In genomic region chr16:8945626-8946296, GRCh38 we compare ENCODE assay signal across 1 cellular context.
A peak's percentile ranks its signal among the peaks of the same experiment; 100 is the strongest.
TF ChIP-seq lines count a peak whose summit lies in the region.

No MANE protein-coding gene starts in this region.

TF ChIP-seq in HepG2, 621 proteins besides CTCF, POLR2A, EP300 and RAD21 (continued from another document):
- TF ChIP-seq, protein P1, sequence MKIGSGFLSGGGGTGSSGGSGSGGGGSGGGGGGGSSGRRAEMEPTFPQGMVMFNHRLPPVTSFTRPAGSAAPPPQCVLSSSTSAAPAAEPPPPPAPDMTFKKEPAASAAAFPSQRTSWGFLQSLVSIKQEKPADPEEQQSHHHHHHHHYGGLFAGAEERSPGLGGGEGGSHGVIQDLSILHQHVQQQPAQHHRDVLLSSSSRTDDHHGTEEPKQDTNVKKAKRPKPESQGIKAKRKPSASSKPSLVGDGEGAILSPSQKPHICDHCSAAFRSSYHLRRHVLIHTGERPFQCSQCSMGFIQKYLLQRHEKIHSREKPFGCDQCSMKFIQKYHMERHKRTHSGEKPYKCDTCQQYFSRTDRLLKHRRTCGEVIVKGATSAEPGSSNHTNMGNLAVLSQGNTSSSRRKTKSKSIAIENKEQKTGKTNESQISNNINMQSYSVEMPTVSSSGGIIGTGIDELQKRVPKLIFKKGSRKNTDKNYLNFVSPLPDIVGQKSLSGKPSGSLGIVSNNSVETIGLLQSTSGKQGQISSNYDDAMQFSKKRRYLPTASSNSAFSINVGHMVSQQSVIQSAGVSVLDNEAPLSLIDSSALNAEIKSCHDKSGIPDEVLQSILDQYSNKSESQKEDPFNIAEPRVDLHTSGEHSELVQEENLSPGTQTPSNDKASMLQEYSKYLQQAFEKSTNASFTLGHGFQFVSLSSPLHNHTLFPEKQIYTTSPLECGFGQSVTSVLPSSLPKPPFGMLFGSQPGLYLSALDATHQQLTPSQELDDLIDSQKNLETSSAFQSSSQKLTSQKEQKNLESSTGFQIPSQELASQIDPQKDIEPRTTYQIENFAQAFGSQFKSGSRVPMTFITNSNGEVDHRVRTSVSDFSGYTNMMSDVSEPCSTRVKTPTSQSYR (CRISPR knock-in tag; IDR thresholded peaks at IDR 0.05; ENCODE audit: borderline replicate concordance), result peak; percentile 48; the same call in 1 of the 2 replicates
- TF ChIP-seq, protein P2, sequence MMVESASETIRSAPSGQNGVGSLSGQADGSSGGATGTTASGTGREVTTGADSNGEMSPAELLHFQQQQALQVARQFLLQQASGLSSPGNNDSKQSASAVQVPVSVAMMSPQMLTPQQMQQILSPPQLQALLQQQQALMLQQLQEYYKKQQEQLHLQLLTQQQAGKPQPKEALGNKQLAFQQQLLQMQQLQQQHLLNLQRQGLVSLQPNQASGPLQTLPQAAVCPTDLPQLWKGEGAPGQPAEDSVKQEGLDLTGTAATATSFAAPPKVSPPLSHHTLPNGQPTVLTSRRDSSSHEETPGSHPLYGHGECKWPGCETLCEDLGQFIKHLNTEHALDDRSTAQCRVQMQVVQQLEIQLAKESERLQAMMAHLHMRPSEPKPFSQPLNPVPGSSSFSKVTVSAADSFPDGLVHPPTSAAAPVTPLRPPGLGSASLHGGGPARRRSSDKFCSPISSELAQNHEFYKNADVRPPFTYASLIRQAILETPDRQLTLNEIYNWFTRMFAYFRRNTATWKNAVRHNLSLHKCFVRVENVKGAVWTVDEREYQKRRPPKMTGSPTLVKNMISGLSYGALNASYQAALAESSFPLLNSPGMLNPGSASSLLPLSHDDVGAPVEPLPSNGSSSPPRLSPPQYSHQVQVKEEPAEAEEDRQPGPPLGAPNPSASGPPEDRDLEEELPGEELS (CRISPR knock-in tag; IDR thresholded peaks at IDR 0.05), result 0 out of 2 replicates have a peak, but pooled peaks have one; percentile 13
- TF ChIP-seq, protein P3, sequence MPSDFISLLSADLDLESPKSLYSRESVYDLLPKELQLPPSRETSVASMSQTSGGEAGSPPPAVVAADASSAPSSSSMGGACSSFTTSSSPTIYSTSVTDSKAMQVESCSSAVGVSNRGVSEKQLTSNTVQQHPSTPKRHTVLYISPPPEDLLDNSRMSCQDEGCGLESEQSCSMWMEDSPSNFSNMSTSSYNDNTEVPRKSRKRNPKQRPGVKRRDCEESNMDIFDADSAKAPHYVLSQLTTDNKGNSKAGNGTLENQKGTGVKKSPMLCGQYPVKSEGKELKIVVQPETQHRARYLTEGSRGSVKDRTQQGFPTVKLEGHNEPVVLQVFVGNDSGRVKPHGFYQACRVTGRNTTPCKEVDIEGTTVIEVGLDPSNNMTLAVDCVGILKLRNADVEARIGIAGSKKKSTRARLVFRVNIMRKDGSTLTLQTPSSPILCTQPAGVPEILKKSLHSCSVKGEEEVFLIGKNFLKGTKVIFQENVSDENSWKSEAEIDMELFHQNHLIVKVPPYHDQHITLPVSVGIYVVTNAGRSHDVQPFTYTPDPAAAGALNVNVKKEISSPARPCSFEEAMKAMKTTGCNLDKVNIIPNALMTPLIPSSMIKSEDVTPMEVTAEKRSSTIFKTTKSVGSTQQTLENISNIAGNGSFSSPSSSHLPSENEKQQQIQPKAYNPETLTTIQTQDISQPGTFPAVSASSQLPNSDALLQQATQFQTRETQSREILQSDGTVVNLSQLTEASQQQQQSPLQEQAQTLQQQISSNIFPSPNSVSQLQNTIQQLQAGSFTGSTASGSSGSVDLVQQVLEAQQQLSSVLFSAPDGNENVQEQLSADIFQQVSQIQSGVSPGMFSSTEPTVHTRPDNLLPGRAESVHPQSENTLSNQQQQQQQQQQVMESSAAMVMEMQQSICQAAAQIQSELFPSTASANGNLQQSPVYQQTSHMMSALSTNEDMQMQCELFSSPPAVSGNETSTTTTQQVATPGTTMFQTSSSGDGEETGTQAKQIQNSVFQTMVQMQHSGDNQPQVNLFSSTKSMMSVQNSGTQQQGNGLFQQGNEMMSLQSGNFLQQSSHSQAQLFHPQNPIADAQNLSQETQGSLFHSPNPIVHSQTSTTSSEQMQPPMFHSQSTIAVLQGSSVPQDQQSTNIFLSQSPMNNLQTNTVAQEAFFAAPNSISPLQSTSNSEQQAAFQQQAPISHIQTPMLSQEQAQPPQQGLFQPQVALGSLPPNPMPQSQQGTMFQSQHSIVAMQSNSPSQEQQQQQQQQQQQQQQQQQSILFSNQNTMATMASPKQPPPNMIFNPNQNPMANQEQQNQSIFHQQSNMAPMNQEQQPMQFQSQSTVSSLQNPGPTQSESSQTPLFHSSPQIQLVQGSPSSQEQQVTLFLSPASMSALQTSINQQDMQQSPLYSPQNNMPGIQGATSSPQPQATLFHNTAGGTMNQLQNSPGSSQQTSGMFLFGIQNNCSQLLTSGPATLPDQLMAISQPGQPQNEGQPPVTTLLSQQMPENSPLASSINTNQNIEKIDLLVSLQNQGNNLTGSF (CRISPR knock-in tag; IDR thresholded peaks at IDR 0.05), result no peak
- TF ChIP-seq RBM22 (optimal IDR thresholded peaks at IDR 0.05; ENCODE audit: low read length) (peak; percentile 51), ZSCAN30 (CRISPR knock-in tag; IDR thresholded peaks at IDR 0.05) (no peak), ELF1 (CRISPR knock-in tag; IDR thresholded peaks at IDR 0.05) (0 out of 2 replicates have a peak, but pooled peaks have one; percentile 6), NFKB2 (CRISPR knock-in tag; IDR thresholded peaks at IDR 0.05; ENCODE audit: borderline replicate concordance) (no peak), RFX5 (IDR thresholded peaks at IDR 0.05; ENCODE audit: low read depth, low read length) (no peak), ZMYM3 (CRISPR knock-in tag; IDR thresholded peaks at IDR 0.05) (no peak), ZNF121 (CRISPR knock-in tag; IDR thresholded peaks at IDR 0.05) (peak; percentile 92), ZC3H4 (CRISPR knock-in tag; IDR thresholded peaks at IDR 0.05; ENCODE audit: borderline replicate concordance) (no peak), NKX3-1 (CRISPR knock-in tag; IDR thresholded peaks at IDR 0.05) (no peak), ZNF740 (CRISPR knock-in tag; IDR thresholded peaks at IDR 0.05) (no peak)
- TF ChIP-seq, protein P4, sequence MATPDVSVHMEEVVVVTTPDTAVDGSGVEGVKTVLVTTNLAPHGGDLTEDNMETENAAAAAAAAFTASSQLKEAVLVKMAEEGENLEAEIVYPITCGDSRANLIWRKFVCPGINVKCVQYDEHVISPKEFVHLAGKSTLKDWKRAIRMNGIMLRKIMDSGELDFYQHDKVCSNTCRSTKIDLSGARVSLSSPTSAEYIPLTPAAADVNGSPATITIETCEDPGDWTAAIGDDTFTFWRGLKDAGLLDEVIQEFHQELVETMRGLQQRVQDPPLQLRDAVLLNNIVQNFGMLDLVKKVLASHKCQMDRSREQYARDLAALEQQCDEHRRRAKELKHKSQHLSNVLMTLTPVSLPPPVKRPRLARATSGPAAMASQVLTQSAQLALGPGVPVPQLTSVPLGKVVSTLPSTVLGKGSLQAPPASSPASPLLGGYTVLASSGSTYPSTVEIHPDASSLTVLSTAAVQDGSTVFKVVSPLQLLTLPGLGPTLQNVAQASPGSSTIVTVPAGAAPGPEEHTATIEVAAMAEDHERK (CRISPR knock-in tag; IDR thresholded peaks at IDR 0.05; ENCODE audit: low read depth), result no peak
TF ChIP-seq in HepG2: peak in this region for 6.
